In genomic region chr18:45243347-45244095, GRCh38 we compare ENCODE assay signal across 1 cellular context.
TF ChIP-seq lines count a peak whose summit lies in the region.

No MANE protein-coding gene starts in this region.

TF ChIP-seq in SK-N-SH treated with all-trans-retinoic acid at 6 μM for 48 hours, 23 proteins besides CTCF, POLR2A, EP300 and RAD21 (continued from another document):
- TF ChIP-seq BACH2 (CRISPR knock-in tag; IDR thresholded peaks at IDR 0.05; ENCODE audit: borderline replicate concordance): no peak
- no peak for TF ChIP-seq CSRNP3 (CRISPR knock-in tag; IDR thresholded peaks at IDR 0.05)
- no peak for TF ChIP-seq PPARA (CRISPR knock-in tag; IDR thresholded peaks at IDR 0.05; ENCODE audit: borderline replicate concordance)
- no peak for TF ChIP-seq ISL1 (CRISPR knock-in tag; IDR thresholded peaks at IDR 0.05)
